26 cellular contexts compared by ENCODE assay signal in the genomic region with DNA sequence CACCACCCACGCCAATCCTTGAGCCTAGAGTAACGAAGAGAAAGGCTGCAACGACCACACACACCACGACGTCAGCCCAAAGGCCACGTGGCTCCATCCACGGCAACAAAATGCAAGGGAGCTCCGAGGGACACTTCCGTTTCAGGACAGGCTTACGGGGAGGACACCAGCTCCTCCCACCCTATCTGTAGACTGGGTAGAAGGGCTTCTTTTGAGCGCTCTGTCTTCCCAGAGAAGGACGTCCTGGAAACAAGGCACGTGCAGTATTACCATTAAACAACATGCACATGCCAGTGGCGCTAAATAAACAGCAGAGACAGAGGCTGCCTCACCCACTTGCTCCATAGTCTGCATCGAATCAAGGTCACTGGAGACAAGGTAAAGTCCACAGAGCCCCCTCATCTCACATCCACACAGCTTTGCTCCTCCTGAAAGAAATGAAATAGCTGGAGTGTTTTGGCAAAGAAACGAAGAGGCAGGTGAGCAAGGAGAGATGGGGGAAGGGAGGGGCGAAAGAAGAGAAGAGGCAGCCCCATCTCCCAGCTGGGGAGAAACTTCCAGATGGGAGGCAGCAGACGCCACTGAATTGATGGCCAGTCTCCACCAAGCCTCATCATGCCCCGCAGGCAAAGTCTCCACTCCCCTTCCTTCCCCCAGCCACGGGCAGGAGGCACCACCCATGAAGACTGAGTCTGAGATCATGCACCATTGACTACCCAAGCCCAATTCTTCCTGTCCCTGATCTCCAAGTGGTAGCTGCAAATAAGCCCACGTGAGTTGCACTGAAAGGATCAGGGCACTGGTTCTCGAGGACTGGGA. TPM values are rescaled to one million over a fixed set of nuclear protein-coding genes. Genes with fewer than 3 reads are reported as not detected.
A peak's percentile ranks its signal among the peaks of the same experiment; 100 is the strongest.
DNase-seq lines count a peak whose midpoint lies in the region; ATAC-seq, FAIRE-seq and TF ChIP-seq lines count a peak whose summit lies in the region.
"Had no signal": no experiment of that assay in that cellular context is flagged by ENCODE, and none has a peak within 500 bp of the region (broad histone marks: within the 10 kb centered on the region; RNA-seq: fewer than 3 reads in every experiment).

No MANE protein-coding gene starts in this region.

- DNase-seq in NCI-H2171 treated with DMSO at 0.1 percent for 48 hours (lab: John Stamatoyannopoulos, UW) (peak; percentile 13), NCI-H2171 (lab: John Stamatoyannopoulos, UW) (no peak), K562 (ENCODE audit: extremely low read depth in 1 of 4, low spot score in 3 of 4) (no peak), neural crest cell (ENCODE audit: low read depth, low spot score) (no peak), tibial artery (peak in 1 of 2 donors; percentile 71), MG63 (no peak), DMS153 treated with DMSO at 0.1 percent for 48 hours (lab: John Stamatoyannopoulos, UW; ENCODE audit: unreplicated experiment) (no peak)
- DNase-seq in activated CD4-positive, CD25-positive, alpha-beta regulatory T cell (lab: John Stamatoyannopoulos, UW): no peak
- DNase-seq: activated CD4-positive, alpha-beta T cell treated with anti-CD3 and anti-CD28 coated beads for 4 hours; Calu3; effector memory CD4-positive, alpha-beta T cell; glutamatergic neuron; GM23248; mesendoderm; NCI-H1092; NCI-H187; NCI-H524 treated with DMSO at 0.1 percent for 48 hours; SIG-M5; stimulated activated CD4-positive, alpha-beta T cell treated with anti-CD3 and anti-CD28 coated beads, Interleukin-4, amount 100 ng/mL, for 4 hours had no signal

- TF ChIP-seq EP300 in K562 (IDR thresholded peaks at IDR 0.05; ENCODE audit: low read length): no peak

- ATAC-seq in K562: no peak
- ATAC-seq: activated naive CD4-positive, alpha-beta T cell treated with anti-CD3 and anti-CD28 coated beads, Interleukin-2, amount 50 U/mL, for 72 hours; activated T-helper 17 cell treated with anti-CD3 and anti-CD28 coated beads, Interleukin-2, amount 50 U/mL, for 72 hours; left lobe of liver had no signal

- in situ Hi-C loops in K562 (cut with MboI): no loop called here

- H3K27ac Mint-ChIP-seq in neural crest cell (ENCODE audit: unreplicated experiment): peak overlapping the region; percentile 82
- H3K27ac Mint-ChIP-seq: activated naive CD4-positive, alpha-beta T cell treated with anti-CD3 and anti-CD28 coated beads, Interleukin-2, amount 50 U/mL, for 72 hours; activated T-helper 17 cell treated with anti-CD3 and anti-CD28 coated beads, Interleukin-2, amount 50 U/mL, for 72 hours; T-helper 2 cell treated with Interferon-gamma antibody and Interleukin-4, amounts not matched to agents 5 μg/mL and 100 μg/mL, for 36 hours had no signal

- H3K79me2 ChIP-seq in K562 (ENCODE audit: control insufficient read depth, insufficient read depth, low read length): no peaks in the 10 kb centered on the region

- H2AFZ ChIP-seq in K562 (ENCODE audit: low read depth, low read length): no peak overlapping the region
- H2AFZ ChIP-seq: GM23248 had no signal

- no peaks in the 10 kb centered on the region for H3K27me3 Mint-ChIP-seq in neural crest cell (ENCODE audit: low read depth)
- H3K27me3 Mint-ChIP-seq: activated T-helper 17 cell treated with anti-CD3 and anti-CD28 coated beads, Interleukin-2, amount 50 U/mL, for 72 hours had no signal

- no peak overlapping the region for H3K4me3 ChIP-seq in K562
- no peak overlapping the region for H3K4me3 ChIP-seq in tibial artery
- no peak overlapping the region for H3K4me3 ChIP-seq in MG63
- H3K4me3 ChIP-seq: GM23248 had no signal

- H3K4me2 ChIP-seq in K562 (ENCODE audit: insufficient read depth, low read length): no peak overlapping the region

- FAIRE-seq in K562 (lab: Jason Lieb, UNC): no peak
- FAIRE-seq: A204.1, colon had no signal

- H3K9me3 ChIP-seq in K562 (replicated peaks; ENCODE audit: control insufficient read depth, insufficient read depth, low read depth, low read length): no peaks in the 10 kb centered on the region
- no peaks in the 10 kb centered on the region for H3K9me3 ChIP-seq in tibial artery
- H3K9me3 ChIP-seq in MG63: no peaks in the 10 kb centered on the region
- H3K9me3 ChIP-seq: neutrophil had no signal

- no peaks in the 10 kb centered on the region for H3K9me1 ChIP-seq in K562 (ENCODE audit: control insufficient read depth, insufficient read depth, low read length)

- H3K4me3 Mint-ChIP-seq in neural crest cell: no peak overlapping the region
- H3K4me3 Mint-ChIP-seq: activated T-helper 17 cell treated with anti-CD3 and anti-CD28 coated beads, Interleukin-2, amount 50 U/mL, for 72 hours; T-helper 2 cell treated with Interferon-gamma antibody and Interleukin-4, amounts not matched to agents 5 μg/mL and 100 μg/mL, for 36 hours had no signal

- H3K36me3 ChIP-seq in K562 (ENCODE audit: control insufficient read depth, insufficient read depth, low read length): no peaks in the 10 kb centered on the region
- H3K36me3 ChIP-seq in tibial artery: no peaks in the 10 kb centered on the region
- no peaks in the 10 kb centered on the region for H3K36me3 ChIP-seq in MG63
- H3K36me3 ChIP-seq: neutrophil had no signal

- H3K4me1 ChIP-seq in K562 (replicated peaks in 1 of 2; ENCODE audit: control insufficient read depth in 2 of 2, insufficient read depth in 2 of 2, low read length in 2 of 2): no peaks in the 10 kb centered on the region
- H3K4me1 ChIP-seq in tibial artery: peaks cover 10 to 100% (median 79%) of the 10 kb centered on the region in 4 donors

- H3K9ac ChIP-seq in K562 (ENCODE audit: insufficient read depth in 1 of 2, low read depth in 2 of 2, low read length in 2 of 2): no peak overlapping the region
- H3K9ac ChIP-seq: GM23248 had no signal

- 0 out of 2 replicates have a peak, but pooled peaks cover 8% of the 10 kb centered on the region for H4K20me1 ChIP-seq in K562 (replicated peaks; ENCODE audit: control insufficient read depth, insufficient read depth, low read length)

- no peak for TF ChIP-seq RAD21 in K562 (CRISPR knock-in tag; conservative IDR thresholded peaks at IDR 0.05 in 1 of 2, IDR thresholded peaks at IDR 0.05 in 1 of 2)

- no peaks in the 10 kb centered on the region for H3K36me3 Mint-ChIP-seq in neural crest cell (ENCODE audit: low read depth)

- H3K27ac ChIP-seq in K562 (ENCODE audit: extremely low read depth, low read depth, low read length) (no peak overlapping the region), tibial artery (peak overlapping the region; percentile 79 to 99)
- H3K27ac ChIP-seq: GM23248, neutrophil had no signal

- peaks cover 85% of the 10 kb centered on the region for H3K4me1 Mint-ChIP-seq in neural crest cell
- H3K4me1 Mint-ChIP-seq: activated T-helper 17 cell treated with anti-CD3 and anti-CD28 coated beads, Interleukin-2, amount 50 U/mL, for 72 hours had no signal

- no peaks in the 10 kb centered on the region for H3K9me3 Mint-ChIP-seq in neural crest cell
- H3K9me3 Mint-ChIP-seq: activated T-helper 17 cell treated with anti-CD3 and anti-CD28 coated beads, Interleukin-2, amount 50 U/mL, for 72 hours; T-helper 2 cell treated with Interferon-gamma antibody and Interleukin-4, amounts not matched to agents 5 μg/mL and 100 μg/mL, for 36 hours had no signal

- TF ChIP-seq POLR2A in K562 (conservative IDR thresholded peaks at IDR 0.05): no peak

- TF ChIP-seq CTCF in K562 (IDR thresholded peaks at IDR 0.05 in 2 of 3, conservative IDR thresholded peaks at IDR 0.05 in 1 of 3; ENCODE audit: insufficient read depth in 2 of 3, low read depth in 1 of 3, low read length in 3 of 3) (no peak), neural crest cell (conservative IDR thresholded peaks at IDR 0.05) (no peak), tibial artery (IDR thresholded peaks at IDR 0.05) (no peak)

- POLR2A ChIA-PET in K562 (lab: Yijun Ruan, JAX): interaction anchor here (0.7 to 1.1 kb wide), 2 partner anchors 12 to 66 kb away, joined by 3 read pairs; no protein-coding TSS in a partner anchor

- BruUV-seq in K562 (replicated peaks; lab: Mats Ljungman, UMichigan): no TSS peak

- under 1% methylated on average over 21 of the region's 22 CpGs for WGBS in K562 (ENCODE audit: insufficient coverage, low coverage, missing lambda C conversion rate)

- H3K27me3 ChIP-seq in K562 (ENCODE audit: control insufficient read depth in 2 of 2, insufficient read depth in 2 of 2, low read length in 2 of 2) (peaks cover 0 to 65% of the 10 kb centered on the region in 2 experiments), tibial artery (no peaks in the 10 kb centered on the region), MG63 (no peaks in the 10 kb centered on the region)
- H3K27me3 ChIP-seq: neutrophil had no signal

- CTCF ChIA-PET in K562 (lab: Yijun Ruan, JAX; ENCODE audit: low intra/inter-chr PET ratio): interaction anchor here (0.6 kb wide), 1 partner anchor 101 kb away, joined by 3 read pairs; no protein-coding TSS in a partner anchor

- intact Hi-C loops in K562 (cut with micrococcal nuclease) (no loop called here), tibial artery (cut with DNase I; ENCODE audit: low total_unique reads) (no loop called here)

RNA-seq across cellular contexts. Expression of a gene that starts 24.0 kb away (rescaled TPM):
- total RNA-seq in K562 (2011; cell fraction: chromatin; rRNA removed; ENCODE audit: low replicate concordance): 0.12 and 0.19 TPM in 2 replicates
- under 0.01 and 0.17 TPM in 2 replicates for total RNA-seq in K562 (2011; cell fraction: nucleolus; rRNA removed)
- 0.07 and 0.15 TPM in 2 replicates for total RNA-seq in K562 (2011; cell fraction: nucleoplasm; rRNA removed)
- total RNA-seq in K562 (2014; rRNA removed) (not detected in 2 replicates), K562 (2014; rRNA removed; fragmentation: Illumina TruSeq; extraction: Trizol) (not detected in 2 replicates), K562 (2015; rRNA removed; fragmentation: Illumina TruSeq; extraction: Trizol) (not detected in 2 replicates), K562 (2021) (0.07 and 0.11 TPM in 2 replicates), neural crest cell (40.1 and 46.0 TPM in 2 replicates)
- polyA plus RNA-seq in K562 (2011; rRNA removed) (0.01 TPM in 2 replicates), K562 (2014; fragmentation: Illumina TruSeq; extraction: Trizol) (0.01 TPM in 1 of 2 replicates, not detected in the other), K562 (2014; fragmentation: Nextera tagmentation; extraction: Ambion mirVana) (under 1 TPM; 0.06 to 0.23 TPM), K562 (2014; rRNA removed) (0.05 TPM in 1 of 2 replicates, not detected in the other)
- polyA plus RNA-seq in K562 (2011; cell fraction: cytosol; rRNA removed): 0.01 TPM in 2 replicates
- 0.03 and 0.04 TPM in 2 replicates for polyA plus RNA-seq in K562 (2011; cell fraction: nucleus; rRNA removed)
- 0.51 and 0.76 TPM in 2 replicates for polyA plus RNA-seq in K562 (2012)
- polyA minus RNA-seq in K562 (2011; rRNA and poly(A)+ RNA removed): 0.03 and 0.07 TPM in 2 replicates
- 0.09 and 0.10 TPM in 2 replicates for polyA minus RNA-seq in K562 (2011; cell fraction: cytosol; rRNA and poly(A)+ RNA removed)
- polyA minus RNA-seq in K562 (2011; cell fraction: nucleus; rRNA and poly(A)+ RNA removed): 0.11 and 0.13 TPM in 2 replicates
- total RNA-seq in MG63 (2014; rRNA removed; shearing (Covaris generic); ENCODE audit: low replicate concordance): 0.89 and 1.2 TPM in 2 replicates

Comparison
In these comparisons a context has a peak if more than half of its experiments do, and no peak if none do; other contexts are left out.
1. RNA of a gene that starts 24.0 kb away (total RNA-seq): 40.1 to 46.0 TPM in neural crest cell; 0.89 to 1.2 TPM in MG63 and under 0.01 to 0.19 TPM in K562; every median in the first group is over 10 times any median in the second.